7 cellular contexts compared by ENCODE assay signal in the genomic region with DNA sequence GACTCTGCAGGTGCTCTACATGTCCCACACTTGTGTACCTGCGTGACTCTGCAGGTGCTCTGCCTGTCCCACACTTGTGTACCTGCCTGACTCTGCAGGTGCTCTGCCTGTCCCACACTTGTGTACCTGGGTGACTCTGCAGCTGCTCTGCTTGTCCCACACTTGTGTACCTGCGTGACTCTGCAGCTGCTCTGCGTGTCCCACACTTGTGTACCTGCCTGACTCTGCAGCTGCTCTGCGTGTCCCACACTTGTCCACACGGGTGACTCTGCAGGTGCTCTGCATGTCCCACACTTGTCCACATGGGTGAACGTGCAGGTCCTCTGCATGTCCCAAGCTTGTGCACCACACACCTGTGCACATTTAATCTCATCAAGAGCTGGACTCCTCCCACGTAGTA.
"Had no signal": no experiment of that assay in that cellular context is flagged by ENCODE, and none has a peak within 500 bp of the region (broad histone marks: within the 10 kb centered on the region; RNA-seq: fewer than 3 reads in every experiment).

No MANE protein-coding gene starts in this region.

- DNase-seq: H9, HCEC 1CT, KBM-7 had no signal

- H3K4me3 ChIP-seq: GM23338 had no signal

- FAIRE-seq: H1, H54, HTR-8/SVneo had no signal
